Comparison of ENCODE assay signal across 9 cellular contexts in genomic region chr9:106920701-106921283, GRCh38. TPM values are rescaled to one million over a fixed set of nuclear protein-coding genes. Genes with fewer than 3 reads are reported as not detected.
DNase-seq lines count a peak whose midpoint lies in the region; ATAC-seq, FAIRE-seq and TF ChIP-seq lines count a peak whose summit lies in the region.
"Had no signal": no experiment of that assay in that cellular context is flagged by ENCODE, and none has a peak within 500 bp of the region (broad histone marks: within the 10 kb centered on the region; RNA-seq: fewer than 3 reads in every experiment).

No MANE protein-coding gene starts in this region.

- intact Hi-C loops in A673 (cut with micrococcal nuclease; ENCODE audit: unreplicated experiment): loop anchor here (5.0 kb wide), 1 partner anchor 58 kb away; the partner anchor contains the start of gene ZNF462

- no peak overlapping the region for H4K8ac ChIP-seq in H1 (ENCODE audit: extremely low read depth, insufficient read depth, low read length)

- no peak overlapping the region for H3K56ac ChIP-seq in H1 (replicated peaks; ENCODE audit: insufficient read length, low read depth, low read length)

- H3K4me1 ChIP-seq in A673 (ENCODE audit: insufficient read depth, low read length, poor library complexity, severe bottlenecking): peaks cover 16% of the 10 kb centered on the region
- H3K4me1 ChIP-seq in KMS-11 (ENCODE audit: low read depth, poor library complexity, severe bottlenecking): peaks cover 43% of the 10 kb centered on the region
- H3K4me1 ChIP-seq in H1 (replicated peaks in 1 of 4; ENCODE audit: control insufficient read depth in 3 of 4, insufficient read depth in 4 of 4, low read length in 3 of 4): peaks cover 0 to 12% (median 11%) of the 10 kb centered on the region in 4 experiments; a peak in 5 of 7 replicates
- peaks cover 37% of the 10 kb centered on the region for H3K4me1 ChIP-seq in mesodermal cell (ENCODE audit: control insufficient read depth, insufficient read depth, low read length, poor library complexity, severe bottlenecking)

- POLR2A ChIA-PET in A673 (lab: Charles Lee; ENCODE audit: low non-redundant PET) (no interaction called here), H1 (lab: Charles Lee; ENCODE audit: partially characterized antibody) (interaction anchor here (1.1 kb wide), 1 partner anchor 41 kb away, joined by 3 read pairs; no protein-coding TSS in a partner anchor)

- no peaks in the 10 kb centered on the region for H3K4me1 Mint-ChIP-seq in stimulated activated memory B cell treated with anti-CD40 and anti-IgM and Interleukin-4, amounts not matched to agents 10 μg/mL and 1 μg/mL and 100 μg/mL, for 72 hours
- H3K4me1 Mint-ChIP-seq: T-helper 17 cell had no signal

- H2BK12ac ChIP-seq in H1 (ENCODE audit: low read depth, low read length): no peak overlapping the region

- peak overlapping the region; percentile 3; the same call in 1 of the 2 replicates for H2AFZ ChIP-seq in KMS-11 (ENCODE audit: low read depth)
- H2AFZ ChIP-seq in H1 (ENCODE audit: low read length): no peak overlapping the region

- no peak overlapping the region for H3K18ac ChIP-seq in H1 (ENCODE audit: extremely low read depth, low read length)

- no peak overlapping the region for H3K27ac Mint-ChIP-seq in stimulated activated memory B cell treated with anti-CD40 and anti-IgM and Interleukin-4, amounts not matched to agents 10 μg/mL and 1 μg/mL and 100 μg/mL, for 72 hours
- H3K27ac Mint-ChIP-seq: T-helper 17 cell had no signal

- H3K9ac ChIP-seq in KMS-11 (peak overlapping the region; percentile 44; the same call in 1 of the 2 replicates), H1 (replicated peaks in 1 of 4; ENCODE audit: extremely low read depth in 1 of 4, low read depth in 3 of 4, low read length in 3 of 4) (no peak overlapping the region)

- ATAC-seq in GM18858 (IDR thresholded peaks at IDR 0.05; ENCODE audit: unreplicated experiment): no peak
- ATAC-seq in HG03571 (IDR thresholded peaks at IDR 0.05; ENCODE audit: unreplicated experiment): no peak
- ATAC-seq in stimulated activated memory B cell treated with anti-CD40 and anti-IgM and Interleukin-4, amounts not matched to agents 10 μg/mL and 1 μg/mL and 100 μg/mL, for 72 hours: no peak

- TF ChIP-seq POLR2A in H1 (IDR thresholded peaks at IDR 0.05; ENCODE audit: control extremely low read depth in 1 of 2, low read depth in 2 of 2, low read length in 2 of 2): no peak

- peaks cover 9% of the 10 kb centered on the region for H3K79me1 ChIP-seq in H1 (ENCODE audit: low read depth, low read length)

- H4K5ac ChIP-seq in H1 (ENCODE audit: insufficient read length, low read depth, low read length): no peak overlapping the region

- no peak overlapping the region for H2BK120ac ChIP-seq in H1 (replicated peaks; ENCODE audit: low read depth, low read length)

- CTCF ChIA-PET in A673 (lab: Charles Lee) (no interaction called here), H1 (lab: Charles Lee; ENCODE audit: partially characterized antibody) (interaction anchor here (0.8 to 2.1 kb wide), 7 partner anchors 9 to 46 kb away, joined by 3 to 8 read pairs (median 3); no protein-coding TSS in a partner anchor)

- H3K27ac ChIP-seq in A673 (ENCODE audit: low read depth, low read length, poor library complexity, severe bottlenecking): peak overlapping the region; percentile 87
- H3K27ac ChIP-seq in KMS-11: peak overlapping the region; percentile 82
- peak overlapping the region; percentile 44; the same call in 1 of the 2 replicates for H3K27ac ChIP-seq in H1 (ENCODE audit: low read depth, low read length)
- H3K27ac ChIP-seq in mesodermal cell (ENCODE audit: low read depth, low read length, severe bottlenecking): peak overlapping the region; percentile 99

- H3K9me3 ChIP-seq in A673 (ENCODE audit: low read depth, low read length, poor library complexity, severe bottlenecking): no peaks in the 10 kb centered on the region
- no peaks in the 10 kb centered on the region for H3K9me3 ChIP-seq in H1 (ENCODE audit: insufficient read depth in 2 of 2, low read depth in 1 of 2, low read length in 1 of 2)
- no peaks in the 10 kb centered on the region for H3K9me3 ChIP-seq in mesodermal cell (ENCODE audit: control insufficient read depth, low read length)

- H4K91ac ChIP-seq in H1 (replicated peaks; ENCODE audit: insufficient read length, low read length): no peak overlapping the region

- peak overlapping the region; percentile 54 for H3K4me2 ChIP-seq in KMS-11
- peak overlapping the region in 1 of 2 experiments; percentile 15; a peak in 2 of 4 replicates for H3K4me2 ChIP-seq in H1 (ENCODE audit: insufficient read depth in 1 of 2, low read depth in 2 of 2, low read length in 2 of 2)

- no peak overlapping the region for H2BK20ac ChIP-seq in H1 (ENCODE audit: low read length)

- H3K4me3 ChIP-seq in A673 (ENCODE audit: low read depth, low read length, poor library complexity, severe bottlenecking) (peak overlapping the region; percentile 1), KMS-11 (IDR thresholded peaks at IDR 0.05; ENCODE audit: insufficient read depth, low read depth, low read length) (no peak overlapping the region), H1 (ENCODE audit: extremely low read depth in 1 of 4, insufficient read depth in 2 of 4, low read depth in 3 of 4, low read length in 4 of 4) (no peak overlapping the region), mesodermal cell (ENCODE audit: extremely low read depth, insufficient read depth, low read length, poor library complexity, severe bottlenecking) (no peak overlapping the region)

- H3K36me3 Mint-ChIP-seq in stimulated activated memory B cell treated with anti-CD40 and anti-IgM and Interleukin-4, amounts not matched to agents 10 μg/mL and 1 μg/mL and 100 μg/mL, for 72 hours: no peaks in the 10 kb centered on the region

- no peak for TF ChIP-seq EP300 in H1 (IDR thresholded peaks at IDR 0.05; ENCODE audit: borderline replicate concordance in 1 of 2, low read depth in 2 of 2, low read length in 2 of 2)

- peaks cover 16% of the 10 kb centered on the region for H3K36me3 ChIP-seq in A673 (ENCODE audit: insufficient read depth, low read length, poor library complexity, severe bottlenecking)
- H3K36me3 ChIP-seq in KMS-11 (ENCODE audit: insufficient read depth): peaks cover 5% of the 10 kb centered on the region; the same call in 1 of the 2 replicates
- peaks cover 13 to 51% (median 35%) of the 10 kb centered on the region in 4 experiments for H3K36me3 ChIP-seq in H1 (ENCODE audit: control insufficient read depth in 2 of 4, insufficient read depth in 4 of 4, low read length in 3 of 4)
- H3K36me3 ChIP-seq in mesodermal cell (ENCODE audit: control insufficient read depth, insufficient read depth, low read length): peaks cover 42% of the 10 kb centered on the region

- no peak overlapping the region for H3K4ac ChIP-seq in H1 (replicated peaks; ENCODE audit: insufficient read length, low read depth, low read length)

- BruUV-seq in A673 (replicated peaks; lab: Mats Ljungman, UMichigan): no TSS peak

- H2AK5ac ChIP-seq in H1 (ENCODE audit: low read depth, low read length): peak overlapping the region; percentile 44; the same call in 1 of the 2 replicates

- 86% methylated on average over 4 of the region's 4 CpGs; no CpG with 5 or more reads in 1 of the 2 experiments for WGBS in H1 (ENCODE audit: extremely low coverage in 1 of 2, insufficient coverage in 1 of 2, insufficient read length in 1 of 2, insufficient replicate concordance in 2 of 2, low coverage in 1 of 2, low lambda C conversion rate in 2 of 2, missing lambda C conversion rate in 1 of 2), 2 experiments
- 71 to 80% methylated on average over 1 to 2 of the region's 4 CpGs for WGBS in mesodermal cell (ENCODE audit: insufficient coverage in 2 of 2), 2 experiments

- no peak overlapping the region for H3K14ac ChIP-seq in H1 (ENCODE audit: insufficient read length)

- H3K79me2 ChIP-seq in KMS-11 (ENCODE audit: insufficient read depth, low read depth): no peaks in the 10 kb centered on the region
- H3K79me2 ChIP-seq in H1 (ENCODE audit: control insufficient read depth in 1 of 2, insufficient read depth in 2 of 2, low read length in 2 of 2): peaks cover 11 to 94% of the 10 kb centered on the region in 2 experiments

- TF ChIP-seq CTCF in A673 (conservative IDR thresholded peaks at IDR 0.05; ENCODE audit: low read depth, low read length) (no peak), KMS-11 (conservative IDR thresholded peaks at IDR 0.05; ENCODE audit: low read depth, low read length) (no peak), H1 (IDR thresholded peaks at IDR 0.05; ENCODE audit: control extremely low read depth in 1 of 3, insufficient read depth in 1 of 3, low read depth in 1 of 3, low read length in 3 of 3) (no peak)

- no peak overlapping the region for H3K23ac ChIP-seq in H1 (ENCODE audit: insufficient read length)

- DNase-seq in A673 (ENCODE audit: low spot score) (no peak), H1 (ENCODE audit: low read depth in 1 of 2, low spot score in 2 of 2) (no peak), DMS53 treated with DMSO at 0.1 percent for 48 hours (lab: John Stamatoyannopoulos, UW; ENCODE audit: unreplicated experiment) (no peak)
- DNase-seq: T-helper 17 cell had no signal

- peaks cover 5% of the 10 kb centered on the region for H3K9me3 Mint-ChIP-seq in stimulated activated memory B cell treated with anti-CD40 and anti-IgM and Interleukin-4, amounts not matched to agents 10 μg/mL and 1 μg/mL and 100 μg/mL, for 72 hours

- H3K27me3 ChIP-seq in A673 (replicated peaks; ENCODE audit: insufficient read depth, low read depth, low read length, poor library complexity) (no peaks in the 10 kb centered on the region), KMS-11 (ENCODE audit: insufficient read depth, low read depth) (no peaks in the 10 kb centered on the region), H1 (replicated peaks in 1 of 4; ENCODE audit: control insufficient read depth in 3 of 4, extremely low read depth in 1 of 4, insufficient read depth in 3 of 4, low read length in 3 of 4) (no peaks in the 10 kb centered on the region)

- no peaks in the 10 kb centered on the region for H3K27me3 Mint-ChIP-seq in stimulated activated memory B cell treated with anti-CD40 and anti-IgM and Interleukin-4, amounts not matched to agents 10 μg/mL and 1 μg/mL and 100 μg/mL, for 72 hours
- H3K27me3 Mint-ChIP-seq: T-helper 17 cell had no signal

- H2BK15ac ChIP-seq in H1 (ENCODE audit: low read length): no peak overlapping the region

- H4K20me1 ChIP-seq in KMS-11 (ENCODE audit: insufficient read depth) (no peaks in the 10 kb centered on the region), H1 (replicated peaks in 1 of 2; ENCODE audit: control insufficient read depth in 1 of 2, insufficient read depth in 2 of 2, low read length in 2 of 2) (no peaks in the 10 kb centered on the region)

- no peak for TF ChIP-seq RAD21 in H1 (IDR thresholded peaks at IDR 0.05 in 1 of 2, conservative IDR thresholded peaks at IDR 0.05 in 1 of 2; ENCODE audit: low read depth in 2 of 2, low read length in 2 of 2)

- H3K4me3 Mint-ChIP-seq in stimulated activated memory B cell treated with anti-CD40 and anti-IgM and Interleukin-4, amounts not matched to agents 10 μg/mL and 1 μg/mL and 100 μg/mL, for 72 hours: no peak overlapping the region
- H3K4me3 Mint-ChIP-seq: T-helper 17 cell had no signal

- no peaks in the 10 kb centered on the region for H3K23me2 ChIP-seq in H1 (ENCODE audit: low read depth, low read length)

- FAIRE-seq in H1 (lab: Jason Lieb, UNC): no peak

- H2BK5ac ChIP-seq in H1 (ENCODE audit: low read depth, low read length): no peak overlapping the region

RNA-seq across cellular contexts. Expression of gene ZNF462, which starts 57.8 kb away (rescaled TPM):
- 38.4 and 40.5 TPM in 2 replicates for total RNA-seq in A673 (2021)
- 154 and 163 TPM in 2 replicates for total RNA-seq in H1 (2021; fragmentation: NEBNext Ultra II Directional; extraction: Animal tissue kit (Norgen Biotek cat#: 25700))
- 27.6 and 30.0 TPM in 2 replicates for polyA plus RNA-seq in H1 (2011; rRNA removed)
- polyA plus RNA-seq in H1 (2011; cell fraction: cytosol; rRNA removed): 19.4 TPM
- 68.7 TPM for polyA plus RNA-seq in H1 (2011; cell fraction: nucleus; rRNA removed)
- 38.1 to 50.1 TPM (median 44.2 TPM) in 4 replicates for polyA plus RNA-seq in H1 (2012, experiment 1 of 2)
- polyA plus RNA-seq in H1 (2012, experiment 2 of 2): 2.1 TPM
- polyA plus RNA-seq in H1 (2013, experiment 1 of 2): 32.5 TPM
- 27.3 TPM for polyA plus RNA-seq in H1 (2013, experiment 2 of 2)
- 160 and 209 TPM in 2 replicates for polyA minus RNA-seq in H1 (2011; rRNA and poly(A)+ RNA removed)
- 116 TPM for polyA minus RNA-seq in H1 (2011; cell fraction: cytosol; rRNA and poly(A)+ RNA removed)
- 263 TPM for polyA minus RNA-seq in H1 (2011; cell fraction: nucleus; rRNA and poly(A)+ RNA removed)
- polyA plus RNA-seq in mesodermal cell (2013, experiment 1 of 2): 24.0 TPM
- 22.5 TPM for polyA plus RNA-seq in mesodermal cell (2013, experiment 2 of 2)

Comparison
In these comparisons a context has a peak if more than half of its experiments do, and no peak if none do; other contexts are left out.
1. H3K27ac ChIP-seq: peak in every context shown above with its lines; median percentile 99 in mesodermal cell; 87 in A673; 82 in KMS-11; 44 in H1.